In the genomic region with DNA sequence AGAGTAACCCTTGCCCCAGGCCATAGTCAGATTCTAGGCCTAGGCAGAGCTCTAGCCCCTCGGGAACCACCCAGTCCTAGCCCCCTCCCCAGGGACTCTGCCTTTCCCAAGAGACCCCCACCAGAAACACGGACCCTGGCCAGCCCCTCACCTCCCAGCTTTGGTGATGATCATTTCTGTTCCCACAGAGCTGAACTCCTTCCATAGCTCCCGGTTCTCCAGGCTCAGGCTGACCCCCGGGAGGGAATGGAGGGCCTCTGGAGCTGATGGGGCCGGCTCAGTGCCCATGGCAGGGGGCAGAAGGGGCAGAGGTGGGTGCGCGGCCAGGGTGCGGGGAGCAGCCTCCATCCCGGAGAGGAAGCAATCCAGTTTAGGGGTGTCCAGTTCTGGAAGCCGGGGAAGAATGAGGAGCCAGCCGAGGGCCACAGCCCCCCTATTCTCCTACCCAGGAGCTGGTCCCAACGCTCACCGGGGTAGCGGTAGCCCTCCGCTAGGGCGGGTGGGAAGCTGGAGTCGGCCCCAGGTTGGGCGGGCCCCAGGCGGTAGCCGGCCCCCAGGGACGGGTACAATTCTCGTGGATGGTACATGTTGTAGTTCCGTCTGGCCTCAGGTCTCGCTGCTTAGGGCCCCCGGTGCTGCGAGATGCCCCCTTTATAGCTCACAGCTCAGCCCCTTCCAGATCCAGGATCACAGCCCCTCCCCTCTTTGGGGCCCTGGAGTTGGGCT, we compare ENCODE assay signal across 8 cellular contexts. TPM values are rescaled to one million over a fixed set of nuclear protein-coding genes. Genes with fewer than 3 reads are reported as not detected.
DNase-seq lines count a peak whose midpoint lies in the region; ATAC-seq and TF ChIP-seq lines count a peak whose summit lies in the region.
"Had no signal": no experiment of that assay in that cellular context is flagged by ENCODE, and none has a peak within 500 bp of the region (broad histone marks: within the 10 kb centered on the region; RNA-seq: fewer than 3 reads in every experiment).

No MANE protein-coding gene starts in this region.

- peak overlapping the region; percentile 80 for H3K27ac Mint-ChIP-seq in activated CD8-positive, alpha-beta T cell treated with anti-CD3 and anti-CD28 coated beads, Interleukin-2, amount 10 ng/mL, durations not matched to agents 7 days and 5 days
- peak overlapping the region in 2 of 6 donors; percentile 53 to 66 for H3K27ac Mint-ChIP-seq in immature natural killer cell
- H3K27ac Mint-ChIP-seq in stimulated activated memory B cell treated with anti-CD40 and anti-IgM and Interleukin-4, amounts not matched to agents 10 μg/mL and 1 μg/mL and 100 μg/mL, for 72 hours = peak overlapping the region; percentile 98

- peak overlapping the region; percentile 34 for H3K4me3 Mint-ChIP-seq in activated CD8-positive, alpha-beta T cell treated with anti-CD3 and anti-CD28 coated beads, Interleukin-2, amount 10 ng/mL, durations not matched to agents 7 days and 5 days
- H3K4me3 Mint-ChIP-seq in immature natural killer cell = peak overlapping the region in 4 of 5 donors; percentile 13 to 66 (median 36)
- no peak overlapping the region for H3K4me3 Mint-ChIP-seq in stimulated activated memory B cell treated with anti-CD40 and anti-IgM and Interleukin-4, amounts not matched to agents 10 μg/mL and 1 μg/mL and 100 μg/mL, for 72 hours

- H3K9me3 ChIP-seq in HUES6 (ENCODE audit: control insufficient read depth, insufficient read depth, low read depth, low read length) = no peaks in the 10 kb centered on the region

- no peaks in the 10 kb centered on the region for H3K9me3 Mint-ChIP-seq in activated CD8-positive, alpha-beta T cell treated with anti-CD3 and anti-CD28 coated beads, Interleukin-2, amount 10 ng/mL, durations not matched to agents 7 days and 5 days (ENCODE audit: insufficient read depth)
- H3K9me3 Mint-ChIP-seq in immature natural killer cell = peaks cover 0 to 1% (median 0%) of the 10 kb centered on the region in 6 donors
- H3K9me3 Mint-ChIP-seq in stimulated activated memory B cell treated with anti-CD40 and anti-IgM and Interleukin-4, amounts not matched to agents 10 μg/mL and 1 μg/mL and 100 μg/mL, for 72 hours = no peaks in the 10 kb centered on the region

- CTCF ChIA-PET in activated CD8-positive, alpha-beta T cell treated with anti-CD3 and anti-CD28 coated beads, Interleukin-2, amount 10 ng/mL, durations not matched to agents 7 days and 5 days (lab: Charles Lee) = interaction anchor here (0.7 to 4.7 kb wide), 26 partner anchors 8 to 508 kb away, joined by 3 to 64 read pairs (median 8); a partner anchor contains a TSS

- POLR2A ChIA-PET in activated CD8-positive, alpha-beta T cell treated with anti-CD3 and anti-CD28 coated beads, Interleukin-2, amount 10 ng/mL, durations not matched to agents 7 days and 5 days (lab: Charles Lee) = interaction anchor here (0.9 to 8.4 kb wide), 4 partner anchors 13 to 94 kb away, joined by 5 to 102 read pairs (median 47); a partner anchor contains a TSS

- no peak for DNase-seq in activated CD8-positive, alpha-beta T cell treated with anti-CD3 and anti-CD28 coated beads, Interleukin-2, amount 10 ng/mL, durations not matched to agents 7 days and 5 days
- DNase-seq in immature natural killer cell = no peak
- DNase-seq in NK-92 treated with Interleukin-12 subunit alpha and Interleukin-12 subunit beta, amount 100 ng/mL, for 24 hours (lab: John Stamatoyannopoulos, UW) = no peak
- no peak for DNase-seq in stimulated activated CD4-positive, alpha-beta T cell treated with anti-CD3 and anti-CD28 coated beads, Interleukin-12 subunit alpha, Interleukin-12 subunit beta, amount 100 ng/mL, for 4 hours
- DNase-seq: NCI-H446 treated with DMSO at 0.1 percent for 48 hours had no signal

- H3K36me3 Mint-ChIP-seq in activated CD8-positive, alpha-beta T cell treated with anti-CD3 and anti-CD28 coated beads, Interleukin-2, amount 10 ng/mL, durations not matched to agents 7 days and 5 days (ENCODE audit: low read depth) = peaks cover 31% of the 10 kb centered on the region
- H3K36me3 Mint-ChIP-seq in immature natural killer cell = peaks cover 4 to 22% (median 12%) of the 10 kb centered on the region in 3 donors
- H3K36me3 Mint-ChIP-seq in stimulated activated memory B cell treated with anti-CD40 and anti-IgM and Interleukin-4, amounts not matched to agents 10 μg/mL and 1 μg/mL and 100 μg/mL, for 72 hours = peaks cover 31% of the 10 kb centered on the region

- H3K4me1 Mint-ChIP-seq in activated CD8-positive, alpha-beta T cell treated with anti-CD3 and anti-CD28 coated beads, Interleukin-2, amount 10 ng/mL, durations not matched to agents 7 days and 5 days (ENCODE audit: low read depth) = peaks cover 59% of the 10 kb centered on the region
- peaks cover 32 to 33% of the 10 kb centered on the region in 2 donors for H3K4me1 Mint-ChIP-seq in immature natural killer cell
- peaks cover 66% of the 10 kb centered on the region for H3K4me1 Mint-ChIP-seq in stimulated activated memory B cell treated with anti-CD40 and anti-IgM and Interleukin-4, amounts not matched to agents 10 μg/mL and 1 μg/mL and 100 μg/mL, for 72 hours

- H3K4me1 ChIP-seq in HUES6 (ENCODE audit: control insufficient read depth, insufficient read depth, low read length) = peaks cover 33% of the 10 kb centered on the region

- H3K27me3 Mint-ChIP-seq in activated CD8-positive, alpha-beta T cell treated with anti-CD3 and anti-CD28 coated beads, Interleukin-2, amount 10 ng/mL, durations not matched to agents 7 days and 5 days (ENCODE audit: low read depth) = no peaks in the 10 kb centered on the region
- peaks cover 0 to 8% (median 4%) of the 10 kb centered on the region in 3 donors for H3K27me3 Mint-ChIP-seq in immature natural killer cell (ENCODE audit: low read depth in 3 of 3)
- H3K27me3 Mint-ChIP-seq in stimulated activated memory B cell treated with anti-CD40 and anti-IgM and Interleukin-4, amounts not matched to agents 10 μg/mL and 1 μg/mL and 100 μg/mL, for 72 hours = no peaks in the 10 kb centered on the region

- peaks cover 9% of the 10 kb centered on the region for H3K36me3 ChIP-seq in HUES6 (ENCODE audit: control insufficient read depth, insufficient read depth, low read length)

- no peak for ATAC-seq in activated CD8-positive, alpha-beta T cell treated with anti-CD3 and anti-CD28 coated beads, Interleukin-2, amount 10 ng/mL, durations not matched to agents 7 days and 5 days
- no peak for ATAC-seq in stimulated activated memory B cell treated with anti-CD40 and anti-IgM and Interleukin-4, amounts not matched to agents 10 μg/mL and 1 μg/mL and 100 μg/mL, for 72 hours
- no peak for ATAC-seq in GM18505 (IDR thresholded peaks at IDR 0.05; ENCODE audit: unreplicated experiment)

- TF ChIP-seq POLR2A in GM18505 (IDR thresholded peaks at IDR 0.05; ENCODE audit: borderline replicate concordance, extremely low read depth, insufficient read depth, insufficient read length) = no peak

- H3K9ac ChIP-seq in HUES6 (ENCODE audit: low read length) = peak overlapping the region; percentile 58

- peak overlapping the region; percentile 72 for H3K4me3 ChIP-seq in HUES6 (ENCODE audit: low read depth, low read length)

- H3K27ac ChIP-seq in HUES6 (ENCODE audit: low read depth, low read length) = no peak overlapping the region

- no peaks in the 10 kb centered on the region for H3K27me3 ChIP-seq in HUES6 (ENCODE audit: control insufficient read depth, insufficient read depth, low read length)

RNA-seq across cellular contexts. Expression of a gene that starts 1.0 kb away (rescaled TPM):
- total RNA-seq in activated CD8-positive, alpha-beta T cell treated with anti-CD3 and anti-CD28 coated beads, Interleukin-2, amount 10 ng/mL, durations not matched to agents 7 days and 5 days = 1 to 10 TPM; 1.3 TPM
- polyA plus RNA-seq in immature natural killer cell = not detected

RNA-seq across cellular contexts. Expression of a gene that starts 5.2 kb away (rescaled TPM):
- total RNA-seq in activated CD8-positive, alpha-beta T cell treated with anti-CD3 and anti-CD28 coated beads, Interleukin-2, amount 10 ng/mL, durations not matched to agents 7 days and 5 days = 10 to 100 TPM; 29.4 to 34.5 TPM
- polyA plus RNA-seq in immature natural killer cell = 100 to 1,000 TPM; 248 to 354 (median 284) TPM

RNA-seq across cellular contexts. Expression of a gene that starts 15.0 kb away (rescaled TPM):
- 100 to 1,000 TPM; 157 TPM for total RNA-seq in activated CD8-positive, alpha-beta T cell treated with anti-CD3 and anti-CD28 coated beads, Interleukin-2, amount 10 ng/mL, durations not matched to agents 7 days and 5 days
- 100 to 1,000 TPM; 244 to 365 (median 317) TPM for polyA plus RNA-seq in immature natural killer cell

RNA-seq across cellular contexts. Expression of a gene that starts 22.6 kb away (rescaled TPM):
- 10 to 100 TPM; 10.5 to 12.6 TPM for total RNA-seq in activated CD8-positive, alpha-beta T cell treated with anti-CD3 and anti-CD28 coated beads, Interleukin-2, amount 10 ng/mL, durations not matched to agents 7 days and 5 days
- not detected for polyA plus RNA-seq in immature natural killer cell

RNA-seq across cellular contexts. Expression of a gene that starts 25.2 kb away (rescaled TPM):
- 1,000 to 10,000 TPM; 1,738 to 1,843 TPM for total RNA-seq in activated CD8-positive, alpha-beta T cell treated with anti-CD3 and anti-CD28 coated beads, Interleukin-2, amount 10 ng/mL, durations not matched to agents 7 days and 5 days
- 1,000 to 10,000 TPM in 2 of 3 donors, 100 to 1,000 TPM in 1; 741 to 1,156 (median 1,018) TPM for polyA plus RNA-seq in immature natural killer cell
